ENCODE assay signal across 14 cellular contexts in genomic region chr5:179233909-179234562, GRCh38.
"Had no signal": no experiment of that assay in that cellular context is flagged by ENCODE, and none has a peak within 500 bp of the region (broad histone marks: within the 10 kb centered on the region; RNA-seq: fewer than 3 reads in every experiment).

No MANE protein-coding gene starts in this region.

- H3K36me3 ChIP-seq: breast epithelium, pancreas had no signal

- DNase-seq: activated CD4-positive, alpha-beta memory T cell treated with anti-CD3 and anti-CD28 coated beads, Interleukin-2, amount 10 ng/mL, durations not matched to agents 7 days and 5 days; activated CD4-positive, alpha-beta T cell treated with anti-CD3 and anti-CD28 coated beads for 4 hours; activated naive CD4-positive, alpha-beta T cell treated with anti-CD3 and anti-CD28 coated beads for 36 hours; activated naive CD8-positive, alpha-beta T cell treated with anti-CD3 and anti-CD28 coated beads, Interleukin-2, amount 50 U/mL, for 24 hours; midbrain; stimulated activated CD4-positive, alpha-beta T cell treated with anti-CD3 and anti-CD28 coated beads, Interleukin-15, amount 100 ng/mL, for 24 hours; stimulated activated CD4-positive, alpha-beta T cell treated with anti-CD3 and anti-CD28 coated beads, Interleukin-4, amount 100 ng/mL, for 1 hour; stimulated activated naive B cell treated with anti-CD40 and anti-IgM and Interleukin-4, amounts not matched to agents 10 μg/mL and 1 μg/mL and 100 μg/mL, for 72 hours; T-helper 2 cell had no signal

- H3K27me3 ChIP-seq: breast epithelium, hepatocyte, pancreas, tibial nerve had no signal

- H3K9me3 ChIP-seq: pancreas had no signal

- ATAC-seq: activated naive CD8-positive, alpha-beta T cell treated with anti-CD3 and anti-CD28 coated beads, Interleukin-2, amount 50 U/mL, for 24 hours; pancreas; stimulated activated naive B cell treated with anti-CD40 and anti-IgM and Interleukin-4, amounts not matched to agents 10 μg/mL and 1 μg/mL and 100 μg/mL, for 72 hours had no signal

- H3K4me3 ChIP-seq: breast epithelium, hepatocyte, lung, pancreas, tibial nerve had no signal

- H3K27ac ChIP-seq: breast epithelium, hepatocyte, pancreas, tibial nerve had no signal

- H3K4me1 ChIP-seq: breast epithelium, pancreas, tibial nerve had no signal
